ENCODE assay signal across 1 cellular context in genomic region chr3:3125977-3126376, GRCh38.
TF ChIP-seq lines count a peak whose summit lies in the region.

No MANE protein-coding gene starts in this region.

TF ChIP-seq in HCT116, 20 proteins besides CTCF, POLR2A, EP300 and RAD21 (continued from another document):
- TF ChIP-seq EZH2 (IDR thresholded peaks at IDR 0.05) (no peak), YY1 (IDR thresholded peaks at IDR 0.05; ENCODE audit: extremely low read depth, insufficient replicate concordance, low read depth, low read length) (no peak), SRF (IDR thresholded peaks at IDR 0.05; ENCODE audit: low read depth) (no peak), POLR2AphosphoS5 (IDR thresholded peaks at IDR 0.05; ENCODE audit: low read depth, low read length) (no peak), JUND (IDR thresholded peaks at IDR 0.05) (no peak), CBX3 (IDR thresholded peaks at IDR 0.05; ENCODE audit: low read depth) (no peak)
TF ChIP-seq in HCT116: peak in this region for 0.
